ENCODE assay signal across 1 cellular context in the genomic region with DNA sequence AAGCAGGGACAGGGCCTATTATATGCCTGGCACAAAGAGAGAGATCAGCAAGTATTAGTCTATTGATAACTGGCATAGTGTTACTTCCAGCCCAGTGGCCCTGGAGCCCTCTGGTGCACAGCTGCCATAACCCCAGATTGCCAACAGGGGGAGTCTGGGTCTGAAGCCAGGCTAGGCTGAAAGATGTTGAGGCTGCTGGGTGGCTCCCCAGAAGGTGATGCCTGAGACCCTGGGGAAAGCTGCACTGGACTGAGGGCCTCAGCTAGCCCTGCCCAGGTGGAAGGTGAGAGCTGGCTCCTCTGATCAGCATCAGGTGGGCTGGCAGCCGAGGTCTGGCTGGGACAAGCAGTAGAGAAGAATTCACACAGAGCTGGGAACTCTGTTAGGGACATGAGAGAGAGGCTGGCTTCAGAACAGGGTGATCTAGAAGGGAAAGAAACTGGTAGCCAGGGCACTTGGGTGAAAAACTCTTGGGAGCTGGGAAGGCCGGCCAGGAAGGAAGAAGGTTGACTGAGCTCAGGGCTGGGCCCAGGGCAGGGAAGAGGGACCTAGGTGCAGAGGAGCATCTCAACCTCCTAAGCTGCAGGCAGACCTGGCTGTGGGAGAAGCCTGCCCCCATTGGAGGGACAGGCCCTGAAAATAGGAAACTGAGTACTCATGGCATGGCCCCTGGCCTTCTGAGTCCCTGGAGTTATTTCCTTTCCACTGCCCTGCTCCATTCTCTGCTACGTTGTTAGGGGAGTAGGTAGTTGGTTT.
TF ChIP-seq lines count a peak whose summit lies in the region.

No MANE protein-coding gene starts in this region.

TF ChIP-seq in GM23338, 12 proteins besides CTCF, POLR2A, EP300 and RAD21 (continued from another document):
- TF ChIP-seq, protein P1, sequence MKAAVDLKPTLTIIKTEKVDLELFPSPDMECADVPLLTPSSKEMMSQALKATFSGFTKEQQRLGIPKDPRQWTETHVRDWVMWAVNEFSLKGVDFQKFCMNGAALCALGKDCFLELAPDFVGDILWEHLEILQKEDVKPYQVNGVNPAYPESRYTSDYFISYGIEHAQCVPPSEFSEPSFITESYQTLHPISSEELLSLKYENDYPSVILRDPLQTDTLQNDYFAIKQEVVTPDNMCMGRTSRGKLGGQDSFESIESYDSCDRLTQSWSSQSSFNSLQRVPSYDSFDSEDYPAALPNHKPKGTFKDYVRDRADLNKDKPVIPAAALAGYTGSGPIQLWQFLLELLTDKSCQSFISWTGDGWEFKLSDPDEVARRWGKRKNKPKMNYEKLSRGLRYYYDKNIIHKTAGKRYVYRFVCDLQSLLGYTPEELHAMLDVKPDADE (IDR thresholded peaks at IDR 0.05) = no peak
- TF ChIP-seq, protein P2, sequence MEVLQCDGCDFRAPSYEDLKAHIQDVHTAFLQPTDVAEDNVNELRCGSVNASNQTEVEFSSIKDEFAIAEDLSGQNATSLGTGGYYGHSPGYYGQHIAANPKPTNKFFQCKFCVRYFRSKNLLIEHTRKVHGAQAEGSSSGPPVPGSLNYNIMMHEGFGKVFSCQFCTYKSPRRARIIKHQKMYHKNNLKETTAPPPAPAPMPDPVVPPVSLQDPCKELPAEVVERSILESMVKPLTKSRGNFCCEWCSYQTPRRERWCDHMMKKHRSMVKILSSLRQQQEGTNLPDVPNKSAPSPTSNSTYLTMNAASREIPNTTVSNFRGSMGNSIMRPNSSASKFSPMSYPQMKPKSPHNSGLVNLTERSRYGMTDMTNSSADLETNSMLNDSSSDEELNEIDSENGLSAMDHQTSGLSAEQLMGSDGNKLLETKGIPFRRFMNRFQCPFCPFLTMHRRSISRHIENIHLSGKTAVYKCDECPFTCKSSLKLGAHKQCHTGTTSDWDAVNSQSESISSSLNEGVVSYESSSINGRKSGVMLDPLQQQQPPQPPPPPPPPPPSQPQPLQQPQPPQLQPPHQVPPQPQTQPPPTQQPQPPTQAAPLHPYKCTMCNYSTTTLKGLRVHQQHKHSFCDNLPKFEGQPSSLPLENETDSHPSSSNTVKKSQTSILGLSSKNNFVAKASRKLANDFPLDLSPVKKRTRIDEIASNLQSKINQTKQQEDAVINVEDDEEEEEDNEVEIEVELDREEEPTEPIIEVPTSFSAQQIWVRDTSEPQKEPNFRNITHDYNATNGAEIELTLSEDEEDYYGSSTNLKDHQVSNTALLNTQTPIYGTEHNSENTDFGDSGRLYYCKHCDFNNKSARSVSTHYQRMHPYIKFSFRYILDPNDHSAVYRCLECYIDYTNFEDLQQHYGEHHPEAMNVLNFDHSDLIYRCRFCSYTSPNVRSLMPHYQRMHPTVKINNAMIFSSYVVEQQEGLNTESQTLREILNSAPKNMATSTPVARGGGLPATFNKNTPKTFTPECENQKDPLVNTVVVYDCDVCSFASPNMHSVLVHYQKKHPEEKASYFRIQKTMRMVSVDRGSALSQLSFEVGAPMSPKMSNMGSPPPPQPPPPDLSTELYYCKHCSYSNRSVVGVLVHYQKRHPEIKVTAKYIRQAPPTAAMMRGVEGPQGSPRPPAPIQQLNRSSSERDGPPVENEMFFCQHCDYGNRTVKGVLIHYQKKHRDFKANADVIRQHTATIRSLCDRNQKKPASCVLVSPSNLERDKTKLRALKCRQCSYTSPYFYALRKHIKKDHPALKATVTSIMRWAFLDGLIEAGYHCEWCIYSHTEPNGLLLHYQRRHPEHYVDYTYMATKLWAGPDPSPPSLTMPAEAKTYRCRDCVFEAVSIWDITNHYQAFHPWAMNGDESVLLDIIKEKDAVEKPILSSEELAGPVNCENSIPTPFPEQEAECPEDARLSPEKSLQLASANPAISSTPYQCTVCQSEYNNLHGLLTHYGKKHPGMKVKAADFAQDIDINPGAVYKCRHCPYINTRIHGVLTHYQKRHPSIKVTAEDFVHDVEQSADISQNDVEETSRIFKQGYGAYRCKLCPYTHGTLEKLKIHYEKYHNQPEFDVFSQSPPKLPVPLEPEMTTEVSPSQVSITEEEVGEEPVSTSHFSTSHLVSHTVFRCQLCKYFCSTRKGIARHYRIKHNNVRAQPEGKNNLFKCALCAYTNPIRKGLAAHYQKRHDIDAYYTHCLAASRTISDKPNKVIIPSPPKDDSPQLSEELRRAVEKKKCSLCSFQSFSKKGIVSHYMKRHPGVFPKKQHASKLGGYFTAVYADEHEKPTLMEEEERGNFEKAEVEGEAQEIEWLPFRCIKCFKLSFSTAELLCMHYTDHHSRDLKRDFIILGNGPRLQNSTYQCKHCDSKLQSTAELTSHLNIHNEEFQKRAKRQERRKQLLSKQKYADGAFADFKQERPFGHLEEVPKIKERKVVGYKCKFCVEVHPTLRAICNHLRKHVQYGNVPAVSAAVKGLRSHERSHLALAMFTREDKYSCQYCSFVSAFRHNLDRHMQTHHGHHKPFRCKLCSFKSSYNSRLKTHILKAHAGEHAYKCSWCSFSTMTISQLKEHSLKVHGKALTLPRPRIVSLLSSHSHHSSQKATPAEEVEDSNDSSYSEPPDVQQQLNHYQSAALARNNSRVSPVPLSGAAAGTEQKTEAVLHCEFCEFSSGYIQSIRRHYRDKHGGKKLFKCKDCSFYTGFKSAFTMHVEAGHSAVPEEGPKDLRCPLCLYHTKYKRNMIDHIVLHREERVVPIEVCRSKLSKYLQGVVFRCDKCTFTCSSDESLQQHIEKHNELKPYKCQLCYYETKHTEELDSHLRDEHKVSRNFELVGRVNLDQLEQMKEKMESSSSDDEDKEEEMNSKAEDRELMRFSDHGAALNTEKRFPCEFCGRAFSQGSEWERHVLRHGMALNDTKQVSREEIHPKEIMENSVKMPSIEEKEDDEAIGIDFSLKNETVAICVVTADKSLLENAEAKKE (CRISPR knock-in tag; IDR thresholded peaks at IDR 0.05) = no peak
- TF ChIP-seq ZNF114 (CRISPR knock-in tag; IDR thresholded peaks at IDR 0.05) (no peak), EZH2phosphoT487 (IDR thresholded peaks at IDR 0.05; ENCODE audit: unreplicated experiment) (no peak), NANOG (IDR thresholded peaks at IDR 0.05; ENCODE audit: borderline replicate concordance) (no peak), ZNF331 (CRISPR knock-in tag; IDR thresholded peaks at IDR 0.05; ENCODE audit: low read depth) (no peak)
